Comparison of ENCODE assay signal across 8 cellular contexts in genomic region chr2:120343433-120344105, GRCh38. TPM values are rescaled to one million over a fixed set of nuclear protein-coding genes. Genes with fewer than 3 reads are reported as not detected.
DNase-seq lines count a peak whose midpoint lies in the region; ATAC-seq, FAIRE-seq and TF ChIP-seq lines count a peak whose summit lies in the region.

No MANE protein-coding gene starts in this region.

- H3K9me3 ChIP-seq in A549 = no peaks in the 10 kb centered on the region
- H3K9me3 ChIP-seq in Loucy (ENCODE audit: insufficient read depth, low read depth, low read length) = no peaks in the 10 kb centered on the region
- no peaks in the 10 kb centered on the region for H3K9me3 ChIP-seq in small intestine (ENCODE audit: control insufficient read depth, low read depth)

- H3K36me3 ChIP-seq in Loucy (ENCODE audit: insufficient read depth, low read length) = no peaks in the 10 kb centered on the region
- H3K36me3 ChIP-seq in bronchial epithelial cell (ENCODE audit: control insufficient read depth, insufficient read depth, low read length) = no peaks in the 10 kb centered on the region
- no peaks in the 10 kb centered on the region for H3K36me3 ChIP-seq in small intestine (ENCODE audit: control insufficient read depth in 2 of 2, insufficient read depth in 2 of 2, low read length in 2 of 2)

- H3K4me2 ChIP-seq in A549 (peak overlapping the region; percentile 94), Loucy (ENCODE audit: low read depth, low read length, poor library complexity, severe bottlenecking) (peak overlapping the region; percentile 36)

- CTCF ChIA-PET in A549 (lab: Yijun Ruan, JAX) = interaction anchor here (0.6 to 6.4 kb wide), 72 partner anchors 9 to 739 kb away, joined by 3 to 182 read pairs (median 5); no protein-coding TSS in a partner anchor

- peak; percentile 96 to 99 for TF ChIP-seq RAD21 in A549 (conservative IDR thresholded peaks at IDR 0.05 in 1 of 2, IDR thresholded peaks at IDR 0.05 in 1 of 2)

- POLR2A ChIA-PET in A549 (lab: Yijun Ruan, JAX) = interaction anchor here (0.8 to 1.1 kb wide), 2 partner anchors 121 to 209 kb away, joined by 3 to 4 read pairs; partner anchors contain the start of gene TMEM185B

- H3K9me2 ChIP-seq in Loucy (replicated peaks; ENCODE audit: low read depth, low read length) = no peaks in the 10 kb centered on the region

- peaks cover 27% of the 10 kb centered on the region for H3K4me1 ChIP-seq in A549
- no peaks in the 10 kb centered on the region for H3K4me1 ChIP-seq in Loucy (ENCODE audit: insufficient read depth, low read length, poor library complexity, severe bottlenecking)
- peaks cover 0 to 5% of the 10 kb centered on the region in 2 donors for H3K4me1 ChIP-seq in small intestine (ENCODE audit: control insufficient read depth in 2 of 2, insufficient read depth in 1 of 2, low read depth in 1 of 2, low read length in 1 of 2)

- TF ChIP-seq CTCF in A549 (IDR thresholded peaks at IDR 0.05) = peak; percentile 91
- TF ChIP-seq CTCF in Loucy (conservative IDR thresholded peaks at IDR 0.05; ENCODE audit: low read length) = peak; percentile 75
- peak; percentile 88 for TF ChIP-seq CTCF in VCaP (conservative IDR thresholded peaks at IDR 0.05)
- peak; percentile 94 for TF ChIP-seq CTCF in bronchial epithelial cell (IDR thresholded peaks at IDR 0.05; ENCODE audit: insufficient read depth, low read length, severe bottlenecking)

- H3K27me3 ChIP-seq in Loucy (ENCODE audit: insufficient read depth, low read length, poor library complexity, severe bottlenecking) (peaks cover 13% of the 10 kb centered on the region), bronchial epithelial cell (ENCODE audit: control insufficient read depth, insufficient read depth, low read length) (peaks cover 27% of the 10 kb centered on the region), small intestine (ENCODE audit: control insufficient read depth in 2 of 2, insufficient read depth in 2 of 2, low read length in 2 of 2) (peaks cover 12 to 27% of the 10 kb centered on the region in 2 donors)

- TF ChIP-seq EP300 in A549 (IDR thresholded peaks at IDR 0.05) = no peak

- H4K20me1 ChIP-seq in Loucy (ENCODE audit: insufficient read depth, low read length, poor library complexity, severe bottlenecking) = no peaks in the 10 kb centered on the region

- H3K79me2 ChIP-seq in Loucy (ENCODE audit: insufficient read depth, low read length) = no peaks in the 10 kb centered on the region

- ATAC-seq in A549 (peak; percentile 66 to 89), GM18505 (IDR thresholded peaks at IDR 0.05; ENCODE audit: unreplicated experiment) (peak; percentile 50)

- 14% methylated on average over 16 of the region's 43 CpGs for WGBS in A549 (ENCODE audit: missing lambda C conversion rate)
- WGBS in small intestine, 3 donors = 4 to 5% (median 4%) methylated on average over 42 to 43 of the region's 43 CpGs

- FAIRE-seq in A549 (lab: Jason Lieb, UNC) (no peak), bronchial epithelial cell (lab: Jason Lieb, UNC) (no peak), small intestine (lab: Jason Lieb, UNC) (no peak)

- no peak for TF ChIP-seq POLR2A in A549 (IDR thresholded peaks at IDR 0.05; ENCODE audit: low read length)
- no peak for TF ChIP-seq POLR2A in GM18505 (IDR thresholded peaks at IDR 0.05; ENCODE audit: borderline replicate concordance, extremely low read depth, insufficient read depth, insufficient read length)

- H3K27ac ChIP-seq in A549 (peak overlapping the region; percentile 83 to 93), VCaP (peak overlapping the region; percentile 88; the same call in 1 of the 2 replicates), small intestine (ENCODE audit: low read depth in 1 of 2, low read length in 1 of 2) (no peak overlapping the region)

- peak overlapping the region; percentile 75 for H2AFZ ChIP-seq in Loucy (ENCODE audit: low read length)

- DNase-seq in A549 (ENCODE audit: low read depth in 1 of 2, low spot score in 1 of 2) (peak; percentile 80 to 91), bronchial epithelial cell (ENCODE audit: low read depth) (peak; percentile 36), iPS-NIHi7 (ENCODE audit: extremely low spot score) (peak; percentile 93), small intestine (peak; percentile 46), NAMALWA (ENCODE audit: low spot score) (no peak)

- no peaks in the 10 kb centered on the region for H3F3A ChIP-seq in Loucy (ENCODE audit: low read depth)

- H3K4me3 ChIP-seq in A549 (peak overlapping the region; percentile 85), Loucy (ENCODE audit: low read length, poor library complexity, severe bottlenecking) (peak overlapping the region; percentile 21), bronchial epithelial cell (ENCODE audit: low read depth, low read length) (no peak overlapping the region), small intestine (ENCODE audit: low read depth in 1 of 2, low read length in 2 of 2) (peak overlapping the region in 1 of 2 donors; percentile 7)

- no peak overlapping the region for H3K9ac ChIP-seq in Loucy (ENCODE audit: low read depth, low read length, poor library complexity, severe bottlenecking)

TF ChIP-seq in A549, 52 proteins besides CTCF, POLR2A, EP300 and RAD21 (continues in another document):
- TF ChIP-seq, protein P1, sequence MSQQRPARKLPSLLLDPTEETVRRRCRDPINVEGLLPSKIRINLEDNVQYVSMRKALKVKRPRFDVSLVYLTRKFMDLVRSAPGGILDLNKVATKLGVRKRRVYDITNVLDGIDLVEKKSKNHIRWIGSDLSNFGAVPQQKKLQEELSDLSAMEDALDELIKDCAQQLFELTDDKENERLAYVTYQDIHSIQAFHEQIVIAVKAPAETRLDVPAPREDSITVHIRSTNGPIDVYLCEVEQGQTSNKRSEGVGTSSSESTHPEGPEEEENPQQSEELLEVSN (IDR thresholded peaks at IDR 0.05; ENCODE audit: borderline replicate concordance, low read depth) = peak; percentile 48; the same call in 1 of the 2 replicates
- no peak for TF ChIP-seq ESRRA (IDR thresholded peaks at IDR 0.05; ENCODE audit: borderline replicate concordance, low read length)
- TF ChIP-seq RCOR1 (IDR thresholded peaks at IDR 0.05; ENCODE audit: low read depth, low read length) = no peak
- TF ChIP-seq CHD4 (IDR thresholded peaks at IDR 0.05; ENCODE audit: borderline replicate concordance) = no peak
- TF ChIP-seq ZC3H11A (IDR thresholded peaks at IDR 0.05) = no peak
- no peak for TF ChIP-seq HDAC2 (IDR thresholded peaks at IDR 0.05)
- no peak for TF ChIP-seq GATA3 (IDR thresholded peaks at IDR 0.05; ENCODE audit: borderline replicate concordance)
- TF ChIP-seq SMC3 (IDR thresholded peaks at IDR 0.05) = peak; percentile 99
- no peak for TF ChIP-seq ZNF302 (CRISPR knock-in tag; IDR thresholded peaks at IDR 0.05)
- TF ChIP-seq, protein P2, sequence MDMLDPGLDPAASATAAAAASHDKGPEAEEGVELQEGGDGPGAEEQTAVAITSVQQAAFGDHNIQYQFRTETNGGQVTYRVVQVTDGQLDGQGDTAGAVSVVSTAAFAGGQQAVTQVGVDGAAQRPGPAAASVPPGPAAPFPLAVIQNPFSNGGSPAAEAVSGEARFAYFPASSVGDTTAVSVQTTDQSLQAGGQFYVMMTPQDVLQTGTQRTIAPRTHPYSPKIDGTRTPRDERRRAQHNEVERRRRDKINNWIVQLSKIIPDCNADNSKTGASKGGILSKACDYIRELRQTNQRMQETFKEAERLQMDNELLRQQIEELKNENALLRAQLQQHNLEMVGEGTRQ (IDR thresholded peaks at IDR 0.05) = no peak
- TF ChIP-seq, protein P3, sequence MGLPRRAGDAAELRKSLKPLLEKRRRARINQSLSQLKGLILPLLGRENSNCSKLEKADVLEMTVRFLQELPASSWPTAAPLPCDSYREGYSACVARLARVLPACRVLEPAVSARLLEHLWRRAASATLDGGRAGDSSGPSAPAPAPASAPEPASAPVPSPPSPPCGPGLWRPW (IDR thresholded peaks at IDR 0.05) = no peak
- no peak for TF ChIP-seq KDM5A (IDR thresholded peaks at IDR 0.05)
- no peak for TF ChIP-seq ELK1 (IDR thresholded peaks at IDR 0.05; ENCODE audit: low read depth, low read length)
- no peak for TF ChIP-seq SREBF2 (IDR thresholded peaks at IDR 0.05)
- 0 out of 3 replicates have a peak, but pooled peaks have one; percentile 28 for TF ChIP-seq BCL3 (IDR thresholded peaks at IDR 0.05)
- TF ChIP-seq HOXB13 (CRISPR knock-in tag; IDR thresholded peaks at IDR 0.05; ENCODE audit: low read depth) = no peak
- TF ChIP-seq KDM1A (IDR thresholded peaks at IDR 0.05; ENCODE audit: low read depth) = no peak
- TF ChIP-seq ZFP36 (IDR thresholded peaks at IDR 0.05; ENCODE audit: borderline replicate concordance, partially characterized antibody) = no peak
- TF ChIP-seq FOSL2 (IDR thresholded peaks at IDR 0.05) = no peak
- TF ChIP-seq FOSL2 (CRISPR knock-in tag; IDR thresholded peaks at IDR 0.05) = no peak
- TF ChIP-seq FOSB (CRISPR knock-in tag; IDR thresholded peaks at IDR 0.05) = no peak

RNA-seq across cellular contexts. Expression of gene INHBB, which starts 2.4 kb away (rescaled TPM):
- polyA plus RNA-seq in A549 (2011; rRNA removed) = 21.4 and 25.3 TPM in 2 replicates
- polyA plus RNA-seq in A549 (2012; cell fraction: cytosol; rRNA removed) = 14.3 and 17.6 TPM in 2 replicates
- polyA plus RNA-seq in A549 (2012; cell fraction: nucleus; rRNA removed) = 13.8 and 22.1 TPM in 2 replicates
- 7.2 to 9.3 TPM (median 9.2 TPM) in 3 replicates for polyA plus RNA-seq in A549 (2017; fragmentation: RNase III; extraction: RNeasy Plus Mini Kit Qiagen cat#74134 plus additional on column Dnase treatment)
- 27.5 and 33.4 TPM in 2 replicates for polyA minus RNA-seq in A549 (2011; rRNA and poly(A)+ RNA removed)
- total RNA-seq in bronchial epithelial cell = 0.53 and 2.3 TPM in 2 replicates
- 1 to 10 TPM in 1 of 3 donors, under 1 TPM in 1, not detected in 1; 0.27 to 3.2 TPM for polyA plus RNA-seq in small intestine

Comparison
In these comparisons a context has a peak if more than half of its experiments do, and no peak if none do; other contexts are left out.
1. H3K27ac ChIP-seq: peak in A549 (2 of 2) and VCaP (single experiment); none in small intestine (0 of 2).
2. Peak in every context shown above with its lines, with median percentiles within 50 percentile points of each other: CTCF ChIP-seq.